ENCODE assay signal across 1 cellular context in the genomic region with DNA sequence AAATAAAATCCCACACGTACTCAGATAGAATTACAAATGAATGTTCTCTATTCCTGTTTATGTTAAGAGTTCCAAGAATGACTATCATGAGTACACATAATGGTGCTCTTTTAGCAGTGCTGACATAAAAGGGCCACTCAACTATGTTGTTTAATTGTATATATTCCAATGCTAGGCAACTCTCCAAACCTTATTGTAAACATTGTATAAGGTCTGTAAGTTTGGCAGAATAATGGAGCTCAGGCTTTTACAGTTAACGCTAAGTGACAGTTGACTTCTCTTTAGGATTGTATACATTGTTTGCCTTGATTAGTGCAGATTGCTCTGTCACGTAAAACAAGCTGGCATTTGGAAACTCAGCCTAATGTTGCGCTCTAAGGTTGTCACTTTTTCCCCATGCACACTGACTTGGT.
TF ChIP-seq lines count a peak whose summit lies in the region.

No MANE protein-coding gene starts in this region.

TF ChIP-seq in HEK293, 187 proteins besides CTCF, POLR2A, EP300 and RAD21 (continued from another document and continues in another):
- TF ChIP-seq, protein P1, sequence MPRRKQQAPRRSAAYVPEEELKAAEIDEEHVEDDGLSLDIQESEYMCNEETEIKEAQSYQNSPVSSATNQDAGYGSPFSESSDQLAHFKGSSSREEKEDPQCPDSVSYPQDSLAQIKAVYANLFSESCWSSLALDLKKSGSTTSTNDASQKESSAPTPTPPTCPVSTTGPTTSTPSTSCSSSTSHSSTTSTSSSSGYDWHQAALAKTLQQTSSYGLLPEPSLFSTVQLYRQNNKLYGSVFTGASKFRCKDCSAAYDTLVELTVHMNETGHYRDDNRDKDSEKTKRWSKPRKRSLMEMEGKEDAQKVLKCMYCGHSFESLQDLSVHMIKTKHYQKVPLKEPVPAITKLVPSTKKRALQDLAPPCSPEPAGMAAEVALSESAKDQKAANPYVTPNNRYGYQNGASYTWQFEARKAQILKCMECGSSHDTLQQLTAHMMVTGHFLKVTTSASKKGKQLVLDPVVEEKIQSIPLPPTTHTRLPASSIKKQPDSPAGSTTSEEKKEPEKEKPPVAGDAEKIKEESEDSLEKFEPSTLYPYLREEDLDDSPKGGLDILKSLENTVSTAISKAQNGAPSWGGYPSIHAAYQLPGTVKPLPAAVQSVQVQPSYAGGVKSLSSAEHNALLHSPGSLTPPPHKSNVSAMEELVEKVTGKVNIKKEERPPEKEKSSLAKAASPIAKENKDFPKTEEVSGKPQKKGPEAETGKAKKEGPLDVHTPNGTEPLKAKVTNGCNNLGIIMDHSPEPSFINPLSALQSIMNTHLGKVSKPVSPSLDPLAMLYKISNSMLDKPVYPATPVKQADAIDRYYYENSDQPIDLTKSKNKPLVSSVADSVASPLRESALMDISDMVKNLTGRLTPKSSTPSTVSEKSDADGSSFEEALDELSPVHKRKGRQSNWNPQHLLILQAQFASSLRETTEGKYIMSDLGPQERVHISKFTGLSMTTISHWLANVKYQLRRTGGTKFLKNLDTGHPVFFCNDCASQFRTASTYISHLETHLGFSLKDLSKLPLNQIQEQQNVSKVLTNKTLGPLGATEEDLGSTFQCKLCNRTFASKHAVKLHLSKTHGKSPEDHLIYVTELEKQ (tag by site-specific recombination; IDR thresholded peaks at IDR 0.05; ENCODE audit: borderline replicate concordance), result peak; percentile 93
- TF ChIP-seq ZNF639 (tag by site-specific recombination; IDR thresholded peaks at IDR 0.05) (peak; percentile 37; the same call in 1 of the 2 replicates), OVOL3 (tag by site-specific recombination; IDR thresholded peaks at IDR 0.05) (peak; percentile 93), ZNF501 (tag by site-specific recombination; IDR thresholded peaks at IDR 0.05) (peak; percentile 30; the same call in 1 of the 2 replicates), SCRT1 (tag by site-specific recombination; IDR thresholded peaks at IDR 0.05; ENCODE audit: borderline replicate concordance) (peak; percentile 63; the same call in 1 of the 2 replicates), ZNF580 (tag by site-specific recombination; IDR thresholded peaks at IDR 0.05) (peak; percentile 85), ZXDB (tag by site-specific recombination; IDR thresholded peaks at IDR 0.05) (peak; percentile 80), ZBTB17 (tag by site-specific recombination; IDR thresholded peaks at IDR 0.05) (peak; percentile 84), KLF8 (tag by site-specific recombination; IDR thresholded peaks at IDR 0.05) (0 out of 2 replicates have a peak, but pooled peaks have one; percentile 54), ZNF366 (tag by site-specific recombination; conservative IDR thresholded peaks at IDR 0.05) (0 out of 2 replicates have a peak, but pooled peaks have one; percentile 54), ZBTB21 (tag by site-specific recombination; IDR thresholded peaks at IDR 0.05) (no peak), ZNF561 (tag by site-specific recombination; IDR thresholded peaks at IDR 0.05; ENCODE audit: borderline replicate concordance) (peak; percentile 71; the same call in 1 of the 2 replicates), KLF7 (tag by site-specific recombination; IDR thresholded peaks at IDR 0.05; ENCODE audit: borderline replicate concordance) (peak; percentile 31; the same call in 1 of the 2 replicates), FEZF1 (tag by site-specific recombination; IDR thresholded peaks at IDR 0.05) (peak; percentile 100), OSR2 (tag by site-specific recombination; IDR thresholded peaks at IDR 0.05) (peak; percentile 84), ZNF692 (tag by site-specific recombination; IDR thresholded peaks at IDR 0.05) (0 out of 2 replicates have a peak, but pooled peaks have one; percentile 30), BCL11A (tag by site-specific recombination; IDR thresholded peaks at IDR 0.05; ENCODE audit: low read depth) (peak; percentile 74; the same call in 1 of the 2 replicates), GLIS2 (tag by site-specific recombination; IDR thresholded peaks at IDR 0.05) (no peak), ZNF555 (tag by site-specific recombination; conservative IDR thresholded peaks at IDR 0.05) (no peak), ZFP69B (tag by site-specific recombination; IDR thresholded peaks at IDR 0.05) (peak; percentile 61; the same call in 1 of the 2 replicates), TCF7L2 (IDR thresholded peaks at IDR 0.05; ENCODE audit: borderline replicate concordance, low read depth, low read length) (0 out of 2 replicates have a peak, but pooled peaks have one; percentile 24), ZNF10 (tag by site-specific recombination; IDR thresholded peaks at IDR 0.05) (0 out of 2 replicates have a peak, but pooled peaks have one; percentile 41), ZNF629 (tag by site-specific recombination; IDR thresholded peaks at IDR 0.05) (peak; percentile 76), ZNF24 (tag by site-specific recombination; IDR thresholded peaks at IDR 0.05) (peak; percentile 53; the same call in 1 of the 2 replicates), ZNF768 (tag by site-specific recombination; IDR thresholded peaks at IDR 0.05) (no peak), ZNF701 (tag by site-specific recombination; IDR thresholded peaks at IDR 0.05) (no peak), ZNF473 (tag by site-specific recombination; IDR thresholded peaks at IDR 0.05) (no peak), SALL2 (tag by site-specific recombination; IDR thresholded peaks at IDR 0.05; ENCODE audit: borderline replicate concordance) (no peak), ZNF132 (tag by site-specific recombination; IDR thresholded peaks at IDR 0.05; ENCODE audit: borderline replicate concordance) (no peak), ZNF560 (tag by site-specific recombination; IDR thresholded peaks at IDR 0.05; ENCODE audit: borderline replicate concordance) (no peak), ZNF239 (tag by site-specific recombination; IDR thresholded peaks at IDR 0.05) (no peak), ZBTB8A (tag by site-specific recombination; IDR thresholded peaks at IDR 0.05) (peak; percentile 51), ZNF623 (tag by site-specific recombination; IDR thresholded peaks at IDR 0.05) (no peak), ZSCAN16 (tag by site-specific recombination; IDR thresholded peaks at IDR 0.05) (peak; percentile 88; the same call in 1 of the 2 replicates), ZNF600 (tag by site-specific recombination; IDR thresholded peaks at IDR 0.05) (0 out of 2 replicates have a peak, but pooled peaks have one; percentile 25), PRDM10 (tag by site-specific recombination; IDR thresholded peaks at IDR 0.05) (peak; percentile 26; the same call in 1 of the 2 replicates)
- TF ChIP-seq, protein P2, sequence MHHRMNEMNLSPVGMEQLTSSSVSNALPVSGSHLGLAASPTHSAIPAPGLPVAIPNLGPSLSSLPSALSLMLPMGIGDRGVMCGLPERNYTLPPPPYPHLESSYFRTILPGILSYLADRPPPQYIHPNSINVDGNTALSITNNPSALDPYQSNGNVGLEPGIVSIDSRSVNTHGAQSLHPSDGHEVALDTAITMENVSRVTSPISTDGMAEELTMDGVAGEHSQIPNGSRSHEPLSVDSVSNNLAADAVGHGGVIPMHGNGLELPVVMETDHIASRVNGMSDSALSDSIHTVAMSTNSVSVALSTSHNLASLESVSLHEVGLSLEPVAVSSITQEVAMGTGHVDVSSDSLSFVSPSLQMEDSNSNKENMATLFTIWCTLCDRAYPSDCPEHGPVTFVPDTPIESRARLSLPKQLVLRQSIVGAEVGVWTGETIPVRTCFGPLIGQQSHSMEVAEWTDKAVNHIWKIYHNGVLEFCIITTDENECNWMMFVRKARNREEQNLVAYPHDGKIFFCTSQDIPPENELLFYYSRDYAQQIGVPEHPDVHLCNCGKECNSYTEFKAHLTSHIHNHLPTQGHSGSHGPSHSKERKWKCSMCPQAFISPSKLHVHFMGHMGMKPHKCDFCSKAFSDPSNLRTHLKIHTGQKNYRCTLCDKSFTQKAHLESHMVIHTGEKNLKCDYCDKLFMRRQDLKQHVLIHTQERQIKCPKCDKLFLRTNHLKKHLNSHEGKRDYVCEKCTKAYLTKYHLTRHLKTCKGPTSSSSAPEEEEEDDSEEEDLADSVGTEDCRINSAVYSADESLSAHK (tag by site-specific recombination; IDR thresholded peaks at IDR 0.05), result peak; percentile 89
- TF ChIP-seq, protein P3, sequence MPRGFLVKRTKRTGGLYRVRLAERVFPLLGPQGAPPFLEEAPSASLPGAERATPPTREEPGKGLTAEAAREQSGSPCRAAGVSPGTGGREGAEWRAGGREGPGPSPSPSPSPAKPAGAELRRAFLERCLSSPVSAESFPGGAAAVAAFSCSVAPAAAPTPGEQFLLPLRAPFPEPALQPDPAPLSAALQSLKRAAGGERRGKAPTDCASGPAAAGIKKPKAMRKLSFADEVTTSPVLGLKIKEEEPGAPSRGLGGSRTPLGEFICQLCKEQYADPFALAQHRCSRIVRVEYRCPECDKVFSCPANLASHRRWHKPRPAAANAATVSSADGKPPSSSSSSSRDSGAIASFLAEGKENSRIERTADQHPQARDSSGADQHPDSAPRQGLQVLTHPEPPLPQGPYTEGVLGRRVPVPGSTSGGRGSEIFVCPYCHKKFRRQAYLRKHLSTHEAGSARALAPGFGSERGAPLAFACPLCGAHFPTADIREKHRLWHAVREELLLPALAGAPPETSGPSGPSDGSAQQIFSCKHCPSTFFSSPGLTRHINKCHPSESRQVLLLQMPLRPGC (tag by site-specific recombination; IDR thresholded peaks at IDR 0.05), result peak; percentile 83
- TF ChIP-seq, protein P4, sequence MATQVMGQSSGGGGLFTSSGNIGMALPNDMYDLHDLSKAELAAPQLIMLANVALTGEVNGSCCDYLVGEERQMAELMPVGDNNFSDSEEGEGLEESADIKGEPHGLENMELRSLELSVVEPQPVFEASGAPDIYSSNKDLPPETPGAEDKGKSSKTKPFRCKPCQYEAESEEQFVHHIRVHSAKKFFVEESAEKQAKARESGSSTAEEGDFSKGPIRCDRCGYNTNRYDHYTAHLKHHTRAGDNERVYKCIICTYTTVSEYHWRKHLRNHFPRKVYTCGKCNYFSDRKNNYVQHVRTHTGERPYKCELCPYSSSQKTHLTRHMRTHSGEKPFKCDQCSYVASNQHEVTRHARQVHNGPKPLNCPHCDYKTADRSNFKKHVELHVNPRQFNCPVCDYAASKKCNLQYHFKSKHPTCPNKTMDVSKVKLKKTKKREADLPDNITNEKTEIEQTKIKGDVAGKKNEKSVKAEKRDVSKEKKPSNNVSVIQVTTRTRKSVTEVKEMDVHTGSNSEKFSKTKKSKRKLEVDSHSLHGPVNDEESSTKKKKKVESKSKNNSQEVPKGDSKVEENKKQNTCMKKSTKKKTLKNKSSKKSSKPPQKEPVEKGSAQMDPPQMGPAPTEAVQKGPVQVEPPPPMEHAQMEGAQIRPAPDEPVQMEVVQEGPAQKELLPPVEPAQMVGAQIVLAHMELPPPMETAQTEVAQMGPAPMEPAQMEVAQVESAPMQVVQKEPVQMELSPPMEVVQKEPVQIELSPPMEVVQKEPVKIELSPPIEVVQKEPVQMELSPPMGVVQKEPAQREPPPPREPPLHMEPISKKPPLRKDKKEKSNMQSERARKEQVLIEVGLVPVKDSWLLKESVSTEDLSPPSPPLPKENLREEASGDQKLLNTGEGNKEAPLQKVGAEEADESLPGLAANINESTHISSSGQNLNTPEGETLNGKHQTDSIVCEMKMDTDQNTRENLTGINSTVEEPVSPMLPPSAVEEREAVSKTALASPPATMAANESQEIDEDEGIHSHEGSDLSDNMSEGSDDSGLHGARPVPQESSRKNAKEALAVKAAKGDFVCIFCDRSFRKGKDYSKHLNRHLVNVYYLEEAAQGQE (tag by site-specific recombination; IDR thresholded peaks at IDR 0.05), result no peak
